In the genomic region with DNA sequence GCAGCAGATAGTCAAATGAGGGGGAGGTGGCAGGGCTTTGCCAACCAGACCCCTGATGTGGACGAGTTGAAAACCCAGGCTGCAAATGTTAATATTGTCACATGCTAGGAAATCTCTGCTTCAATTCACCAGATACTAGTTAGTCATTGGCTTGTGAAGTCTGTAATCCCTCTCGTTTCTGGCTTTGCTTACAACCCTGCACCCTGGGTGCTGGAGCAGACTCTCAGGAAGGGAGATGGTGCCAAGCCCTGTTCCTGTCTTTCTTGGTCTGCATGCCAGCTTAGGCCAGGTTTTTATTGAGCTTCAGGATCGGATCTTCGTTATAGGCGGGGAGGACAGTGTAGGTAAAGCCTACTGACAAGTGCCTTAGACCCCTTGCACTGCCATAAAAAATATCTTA, we compare ENCODE assay signal across 22 cellular contexts. TPM values are rescaled to one million over a fixed set of nuclear protein-coding genes. Genes with fewer than 3 reads are reported as not detected.
DNase-seq lines count a peak whose midpoint lies in the region; ATAC-seq lines count a peak whose summit lies in the region.
"Had no signal": no experiment of that assay in that cellular context is flagged by ENCODE, and none has a peak within 500 bp of the region (broad histone marks: within the 10 kb centered on the region; RNA-seq: fewer than 3 reads in every experiment).

No MANE protein-coding gene starts in this region.

- ATAC-seq in activated naive CD8-positive, alpha-beta T cell treated with anti-CD3 and anti-CD28 coated beads, Interleukin-2, amount 50 U/mL, for 24 hours, result no peak
- ATAC-seq: HepG2 had no signal

- H2AFZ ChIP-seq in trophoblast cell (ENCODE audit: insufficient read depth, low read length, poor library complexity), result no peak overlapping the region

- no peak overlapping the region for H3K23ac ChIP-seq in trophoblast cell (ENCODE audit: low read length)

- H4K91ac ChIP-seq in trophoblast cell (ENCODE audit: low read depth, low read length), result peak overlapping the region; percentile 10

- no peaks in the 10 kb centered on the region for H3K27me3 Mint-ChIP-seq in activated naive CD8-positive, alpha-beta T cell
- no peaks in the 10 kb centered on the region for H3K27me3 Mint-ChIP-seq in activated naive CD8-positive, alpha-beta T cell treated with anti-CD3 and anti-CD28 coated beads, Interleukin-2, amount 50 U/mL, for 24 hours
- H3K27me3 Mint-ChIP-seq: CD4-positive, alpha-beta T cell had no signal

- no peak overlapping the region for H3K9ac ChIP-seq in trophoblast cell (ENCODE audit: low read length)
- H3K9ac ChIP-seq: BLaER1 had no signal

- H2BK120ac ChIP-seq in trophoblast cell (ENCODE audit: insufficient read depth, low read length, poor library complexity), result no peak overlapping the region

- no peaks in the 10 kb centered on the region for H3K9me3 ChIP-seq in trophoblast cell (ENCODE audit: insufficient read depth, low read depth, low read length)
- no peaks in the 10 kb centered on the region for H3K9me3 ChIP-seq in HAP-1
- H3K9me3 ChIP-seq: BLaER1, SJSA1 had no signal

- peaks cover 13% of the 10 kb centered on the region for H3K36me3 Mint-ChIP-seq in activated naive CD8-positive, alpha-beta T cell
- H3K36me3 Mint-ChIP-seq in activated naive CD8-positive, alpha-beta T cell treated with anti-CD3 and anti-CD28 coated beads, Interleukin-2, amount 50 U/mL, for 24 hours (ENCODE audit: low read depth), result peaks cover 31% of the 10 kb centered on the region

- no peak overlapping the region for H2AK5ac ChIP-seq in trophoblast cell (ENCODE audit: low read length)

- no peak for DNase-seq in activated naive CD8-positive, alpha-beta T cell treated with anti-CD3 and anti-CD28 coated beads, Interleukin-2, amount 50 U/mL, for 24 hours
- DNase-seq in cerebellar cortex (ENCODE audit: low spot score), result peak; percentile 75
- DNase-seq in trophoblast cell, result no peak
- DNase-seq in NOMO-1 treated with DMSO at 0.1 percent for 48 hours (lab: John Stamatoyannopoulos, UW; ENCODE audit: unreplicated experiment), result no peak
- no peak for DNase-seq in HAP-1 (ENCODE audit: low spot score in 2 of 2)
- no peak for DNase-seq in posterior vena cava (ENCODE audit: low spot score)
- no peak for DNase-seq in GM19240 (ENCODE audit: insufficient read length, low spot score)
- DNase-seq: CD4-positive, alpha-beta T cell; Karpas-422; NCI-H1092 treated with DMSO at 0.1 percent for 48 hours; NCI-H1436; NCI-H187; NCI-H2081 treated with DMSO at 0.1 percent for 48 hours; NCI-H345; NCI-H524; NCI-H774; Right ventricle myocardium superior; RPMI8226 had no signal

- in situ Hi-C loops in HAP-1 (cut with MboI; ENCODE audit: low sequenced_read_pairs), result loop anchor here (5.0 kb wide), 1 partner anchor 238 kb away; no protein-coding TSS in a partner anchor

- H3K27me3 ChIP-seq in trophoblast cell (ENCODE audit: insufficient read depth, low read length) (no peaks in the 10 kb centered on the region), HAP-1 (ENCODE audit: low read depth) (no peaks in the 10 kb centered on the region)
- H3K27me3 ChIP-seq: BLaER1, SJSA1 had no signal

- no CpG with 5 or more reads among the region's 5 CpGs for WGBS in trophoblast cell (ENCODE audit: extremely low coverage, insufficient coverage, insufficient read length)

- H4K8ac ChIP-seq in trophoblast cell (ENCODE audit: low read depth, low read length), result no peak overlapping the region

- no peak overlapping the region for H2BK12ac ChIP-seq in trophoblast cell (ENCODE audit: low read length)

- H3K4me1 Mint-ChIP-seq in activated naive CD8-positive, alpha-beta T cell (ENCODE audit: low read depth), result peaks cover 22% of the 10 kb centered on the region
- peaks cover 22% of the 10 kb centered on the region for H3K4me1 Mint-ChIP-seq in activated naive CD8-positive, alpha-beta T cell treated with anti-CD3 and anti-CD28 coated beads, Interleukin-2, amount 50 U/mL, for 24 hours

- peaks cover 14% of the 10 kb centered on the region for H3K79me1 ChIP-seq in trophoblast cell (ENCODE audit: low read length)

- peaks cover 35 to 44% of the 10 kb centered on the region in 2 experiments for H3K4me1 ChIP-seq in trophoblast cell (ENCODE audit: control insufficient read depth in 1 of 2, insufficient read depth in 2 of 2, low read length in 2 of 2)
- H3K4me1 ChIP-seq in HAP-1, result peaks cover 28% of the 10 kb centered on the region

- H3K4me3 Mint-ChIP-seq in activated naive CD8-positive, alpha-beta T cell, result no peak overlapping the region
- no peak overlapping the region for H3K4me3 Mint-ChIP-seq in activated naive CD8-positive, alpha-beta T cell treated with anti-CD3 and anti-CD28 coated beads, Interleukin-2, amount 50 U/mL, for 24 hours
- H3K4me3 Mint-ChIP-seq: CD4-positive, alpha-beta T cell had no signal

- no peak overlapping the region for H3K4ac ChIP-seq in trophoblast cell (ENCODE audit: low read depth, low read length)

- no peak overlapping the region for H3K4me2 ChIP-seq in trophoblast cell (ENCODE audit: low read length)
- H3K4me2 ChIP-seq: BLaER1 had no signal

- no peak overlapping the region for H2BK5ac ChIP-seq in trophoblast cell (ENCODE audit: low read depth, low read length, poor library complexity)

- H3K27ac Mint-ChIP-seq in activated naive CD8-positive, alpha-beta T cell, result peak overlapping the region; percentile 50
- no peak overlapping the region for H3K27ac Mint-ChIP-seq in activated naive CD8-positive, alpha-beta T cell treated with anti-CD3 and anti-CD28 coated beads, Interleukin-2, amount 50 U/mL, for 24 hours
- H3K27ac Mint-ChIP-seq: CD4-positive, alpha-beta T cell had no signal

- H3K79me2 ChIP-seq in trophoblast cell (ENCODE audit: control insufficient read depth, insufficient read depth, low read length, poor library complexity), result no peaks in the 10 kb centered on the region

- intact Hi-C loops in posterior vena cava (cut with DNase I), result loop anchor here (10.0 kb wide), 2 partner anchors 195 to 375 kb away; no protein-coding TSS in a partner anchor

- H4K12ac ChIP-seq in trophoblast cell (ENCODE audit: low read depth, low read length), result no peak overlapping the region

- no peak overlapping the region for H3K27ac ChIP-seq in trophoblast cell (ENCODE audit: low read depth, low read length)
- H3K27ac ChIP-seq: BLaER1, SJSA1 had no signal

- no peaks in the 10 kb centered on the region for H3K9me3 Mint-ChIP-seq in activated naive CD8-positive, alpha-beta T cell (ENCODE audit: low read depth)
- H3K9me3 Mint-ChIP-seq in activated naive CD8-positive, alpha-beta T cell treated with anti-CD3 and anti-CD28 coated beads, Interleukin-2, amount 50 U/mL, for 24 hours, result no peaks in the 10 kb centered on the region
- H3K9me3 Mint-ChIP-seq: CD4-positive, alpha-beta T cell had no signal

- H3K36me3 ChIP-seq in trophoblast cell (ENCODE audit: control insufficient read depth in 1 of 2, insufficient read depth in 2 of 2, low read length in 2 of 2) (no peaks in the 10 kb centered on the region), HAP-1 (replicated peaks) (no peaks in the 10 kb centered on the region)
- H3K36me3 ChIP-seq: SJSA1 had no signal

- no peak overlapping the region for H3K18ac ChIP-seq in trophoblast cell (ENCODE audit: low read length)

- no peak overlapping the region for H3K14ac ChIP-seq in trophoblast cell (ENCODE audit: low read length)

- H3K4me3 ChIP-seq in trophoblast cell (ENCODE audit: low read depth, low read length), result no peak overlapping the region
- H3K4me3 ChIP-seq in HAP-1, result no peak overlapping the region
- H3K4me3 ChIP-seq: BLaER1, SJSA1 had no signal

RNA-seq across cellular contexts. Expression of a gene that starts 53.3 kb away (rescaled TPM):
- 16.1 and 17.2 TPM in 2 replicates for polyA plus RNA-seq in trophoblast cell (2013)
- total RNA-seq in posterior vena cava, result 10 to 100 TPM; 65.1 to 75.9 TPM
